ENCODE assay signal across 20 cellular contexts in genomic region chr6:15741405-15741804, GRCh38.
"Had no signal": no experiment of that assay in that cellular context is flagged by ENCODE, and none has a peak within 500 bp of the region (broad histone marks: within the 10 kb centered on the region; RNA-seq: fewer than 3 reads in every experiment).

No MANE protein-coding gene starts in this region.

- ATAC-seq: T-cell had no signal

- DNase-seq: Karpas-422, KG1, MG63, NCI-H1092, NCI-H1105 treated with DMSO at 0.1 percent for 48 hours, NCI-H1417 treated with DMSO at 0.1 percent for 48 hours, NCI-H146, NCI-H187, NCI-H2029, NCI-H2081 treated with DMSO at 0.1 percent for 48 hours, NCI-H2171, NCI-H226, NCI-H446 treated with DMSO at 0.1 percent for 48 hours, NCI-H510A treated with DMSO at 0.1 percent for 48 hours, NCI-H526, NCI-H774, SHP77, SK-N-SH, SW 1271, T-cell had no signal
